In genomic region chr4:166994686-166995085, GRCh38 we compare ENCODE assay signal across 28 cellular contexts.
"Had no signal": no experiment of that assay in that cellular context is flagged by ENCODE, and none has a peak within 500 bp of the region (broad histone marks: within the 10 kb centered on the region; RNA-seq: fewer than 3 reads in every experiment).

No MANE protein-coding gene starts in this region.

- H2AFZ ChIP-seq: neural progenitor cell, parathyroid adenoma had no signal

- H3K9me3 ChIP-seq: ovary, psoas muscle, spleen, suprapubic skin, testis, tibial artery, transverse colon, upper lobe of right lung, uterus had no signal

- H3K9ac ChIP-seq: neural progenitor cell, parathyroid adenoma had no signal

- H3K4me2 ChIP-seq: neural progenitor cell, smooth muscle cell had no signal

- H3K4me3 ChIP-seq: neural progenitor cell, ovary, psoas muscle, skin epidermis, smooth muscle cell, spleen, suprapubic skin, testis, tibial artery, transverse colon, upper lobe of right lung, uterus had no signal

- H3K4me1 ChIP-seq: neural progenitor cell, parathyroid adenoma, psoas muscle, spleen, suprapubic skin, testis, tibial artery, transverse colon, upper lobe of right lung, uterus had no signal

- H3K27me3 ChIP-seq: neural progenitor cell, ovary, spleen, suprapubic skin, testis, tibial artery, transverse colon, upper lobe of right lung, uterus had no signal

- DNase-seq: naive thymus-derived CD8-positive, alpha-beta T cell; occipital lobe; ovary; posterior cingulate gyrus; psoas muscle; right cardiac atrium; spleen; stimulated activated CD4-positive, alpha-beta T cell treated with anti-CD3 and anti-CD28 coated beads, Interleukin-12 subunit alpha, Interleukin-12 subunit beta, amount 100 ng/mL, for 4 hours; stimulated activated CD4-positive, alpha-beta T cell treated with anti-CD3 and anti-CD28 coated beads, Interleukin-1b, Interleukin-23, amount 100 ng/mL, for 48 hours; stimulated activated CD4-positive, alpha-beta T cell treated with anti-CD3 and anti-CD28 coated beads, Interleukin-4, amount 100 ng/mL, for 1 hour; stimulated activated CD4-positive, alpha-beta T cell treated with anti-CD3 and anti-CD28 coated beads, Interleukin-4, amount 100 ng/mL, for 4 hours; stimulated activated CD8-positive, alpha-beta memory T cell treated with anti-CD3 and anti-CD28 coated beads, Interleukin-4, amount 100 ng/mL, for 48 hours; stimulated activated naive CD4-positive, alpha-beta T cell; stimulated activated naive CD8-positive, alpha-beta T cell treated with anti-CD3 and anti-CD28 coated beads, Interleukin-15, amount 100 ng/mL, for 72 hours; stimulated activated naive CD8-positive, alpha-beta T cell treated with anti-CD3 and anti-CD28 coated beads, Interleukin-15, Interleukin-2, amounts not matched to agents 100 U/mL and 50 U/mL, for 24 hours; substantia nigra; testis; tibial artery; transverse colon; upper lobe of right lung; uterus had no signal

- H3K27ac ChIP-seq: neural progenitor cell, ovary, parathyroid adenoma, psoas muscle, skin epidermis, spleen, suprapubic skin, testis, tibial artery, transverse colon, upper lobe of right lung, uterus had no signal

- H3K36me3 ChIP-seq: neural progenitor cell, ovary, spleen, suprapubic skin, tibial artery, transverse colon, upper lobe of right lung, uterus had no signal

- ATAC-seq: naive thymus-derived CD8-positive, alpha-beta T cell; psoas muscle; right cardiac atrium; sciatic nerve; stimulated activated memory B cell treated with anti-CD40 and anti-IgM and Interleukin-4, amounts not matched to agents 10 μg/mL and 1 μg/mL and 100 μg/mL, for 72 hours; stimulated activated naive CD8-positive, alpha-beta T cell treated with anti-CD3 and anti-CD28 coated beads, Interleukin-15, amount 100 ng/mL, for 72 hours; stimulated activated naive CD8-positive, alpha-beta T cell treated with anti-CD3 and anti-CD28 coated beads, Interleukin-15, Interleukin-2, amounts not matched to agents 100 U/mL and 50 U/mL, for 24 hours; upper lobe of right lung had no signal
